In the genomic region with DNA sequence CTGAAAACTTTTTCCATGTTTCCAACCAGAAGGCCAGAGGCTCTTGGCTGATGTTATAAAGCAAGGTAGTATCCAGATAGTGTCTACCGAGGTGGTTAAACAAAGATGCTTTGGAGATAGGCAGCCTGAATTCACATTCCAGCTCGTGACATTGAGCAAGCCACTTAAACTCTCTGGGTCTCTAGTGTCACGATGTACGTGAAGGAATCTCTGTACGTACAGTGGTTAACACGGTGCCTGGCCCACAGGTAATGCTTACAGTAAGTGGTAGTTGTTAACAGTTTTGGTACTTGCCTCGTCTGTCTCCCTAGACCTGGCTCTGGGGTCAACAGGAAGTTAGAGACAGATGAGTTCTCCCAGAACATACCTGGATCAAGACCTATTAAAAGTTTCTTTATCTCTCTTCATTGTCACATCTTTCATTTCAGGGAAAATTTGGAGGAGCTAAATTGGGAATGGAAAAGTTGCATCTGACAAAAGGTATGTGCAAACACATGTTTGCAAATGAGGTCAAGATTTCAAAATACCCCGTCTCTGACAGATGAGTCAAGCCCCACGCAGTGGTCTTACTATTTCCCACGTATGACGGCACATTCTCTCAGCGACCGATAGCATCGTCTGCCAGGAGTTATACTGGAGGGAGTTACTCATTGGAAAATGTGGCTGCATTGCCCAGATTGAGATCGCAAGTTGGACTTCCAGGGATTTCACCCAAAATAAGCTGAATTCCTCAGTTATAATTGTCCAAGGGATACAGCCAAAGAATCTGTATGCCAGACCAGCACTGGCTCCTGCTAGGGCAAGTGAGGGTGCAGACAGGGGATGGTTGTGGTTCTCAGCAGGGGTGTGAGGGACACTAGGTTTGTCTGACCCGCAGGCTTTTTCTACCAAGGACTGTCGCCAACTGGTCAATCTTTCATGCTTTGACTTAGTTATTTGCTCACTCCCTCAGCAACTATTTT, we compare ENCODE assay signal across 1 cellular context.
TF ChIP-seq lines count a peak whose summit lies in the region.

No MANE protein-coding gene starts in this region.

TF ChIP-seq in IMR-90, 13 proteins besides CTCF, POLR2A, EP300 and RAD21 (continued from another document):
- TF ChIP-seq FOS (IDR thresholded peaks at IDR 0.05; ENCODE audit: low read depth, low read length) (peak; percentile 73; the same call in 1 of the 2 replicates), SMC3 (IDR thresholded peaks at IDR 0.05; ENCODE audit: low read depth, low read length) (no peak), MAZ (IDR thresholded peaks at IDR 0.05; ENCODE audit: borderline replicate concordance, low read depth, low read length) (no peak)
- TF ChIP-seq, protein P1, sequence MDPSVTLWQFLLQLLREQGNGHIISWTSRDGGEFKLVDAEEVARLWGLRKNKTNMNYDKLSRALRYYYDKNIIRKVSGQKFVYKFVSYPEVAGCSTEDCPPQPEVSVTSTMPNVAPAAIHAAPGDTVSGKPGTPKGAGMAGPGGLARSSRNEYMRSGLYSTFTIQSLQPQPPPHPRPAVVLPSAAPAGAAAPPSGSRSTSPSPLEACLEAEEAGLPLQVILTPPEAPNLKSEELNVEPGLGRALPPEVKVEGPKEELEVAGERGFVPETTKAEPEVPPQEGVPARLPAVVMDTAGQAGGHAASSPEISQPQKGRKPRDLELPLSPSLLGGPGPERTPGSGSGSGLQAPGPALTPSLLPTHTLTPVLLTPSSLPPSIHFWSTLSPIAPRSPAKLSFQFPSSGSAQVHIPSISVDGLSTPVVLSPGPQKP (IDR thresholded peaks at IDR 0.05; ENCODE audit: borderline replicate concordance, low read depth, low read length): no peak
